ENCODE assay signal across 18 cellular contexts in the genomic region with DNA sequence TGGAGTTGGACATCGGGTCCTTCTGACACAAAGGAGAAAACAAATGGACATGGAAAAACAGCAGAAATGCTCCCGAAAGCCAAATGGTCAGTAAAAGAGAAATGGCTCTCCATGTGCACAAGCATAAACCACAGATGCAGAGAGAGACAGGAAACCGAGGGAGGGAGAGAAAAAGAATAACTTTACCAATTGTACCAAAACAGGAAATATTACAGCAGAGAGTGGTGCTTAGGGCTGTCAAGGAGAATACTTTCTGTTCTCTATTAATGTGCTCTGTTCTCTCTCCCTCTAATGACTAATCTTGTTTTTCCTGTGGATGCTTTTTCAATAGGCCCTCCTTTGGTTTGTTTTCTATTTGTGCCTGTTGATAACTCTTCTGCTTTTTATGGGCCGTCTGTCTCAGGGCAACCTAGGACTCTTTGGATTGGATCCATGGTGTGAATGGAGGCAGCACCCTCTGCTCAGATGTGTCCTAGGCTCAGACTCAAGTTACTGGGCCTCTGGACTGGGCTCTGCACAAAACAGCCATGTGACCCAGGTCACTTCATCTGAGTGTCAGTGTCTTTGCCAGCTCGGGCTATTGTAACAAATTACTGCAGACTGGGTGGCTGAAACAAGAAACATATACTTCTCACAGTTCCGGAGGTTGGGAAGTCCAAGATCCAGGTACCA.
DNase-seq lines count a peak whose midpoint lies in the region; ATAC-seq and TF ChIP-seq lines count a peak whose summit lies in the region.
"Had no signal": no experiment of that assay in that cellular context is flagged by ENCODE, and none has a peak within 500 bp of the region (broad histone marks: within the 10 kb centered on the region; RNA-seq: fewer than 3 reads in every experiment).

No MANE protein-coding gene starts in this region.

- H3K27me3 Mint-ChIP-seq in MCF 10A (ENCODE audit: insufficient read depth, unreplicated experiment) (no peaks in the 10 kb centered on the region), T-helper 17 cell (no peaks in the 10 kb centered on the region)

- TF ChIP-seq POLR2A in breast epithelium (IDR thresholded peaks at IDR 0.05) = no peak

- DNase-seq in MCF 10A (ENCODE audit: unreplicated experiment) = no peak
- no peak for DNase-seq in breast epithelium (ENCODE audit: low spot score in 2 of 2)
- DNase-seq in T-helper 17 cell = no peak
- DNase-seq in effector memory CD4-positive, alpha-beta T cell = no peak
- DNase-seq in AG20443 (ENCODE audit: low spot score) = no peak
- no peak for DNase-seq in occipital lobe (lab: John Stamatoyannopoulos, UW)
- DNase-seq: GM23248, left cardiac atrium, NCI-H187, NCI-H2227 treated with DMSO at 0.1 percent for 48 hours, NCI-H774, retina, T1000 had no signal

- TF ChIP-seq CTCF in MCF 10A (IDR thresholded peaks at IDR 0.05; ENCODE audit: unreplicated experiment) = no peak
- no peak for TF ChIP-seq CTCF in breast epithelium (IDR thresholded peaks at IDR 0.05)

- H3K4me3 Mint-ChIP-seq in MCF 10A (ENCODE audit: unreplicated experiment) = no peak overlapping the region
- H3K4me3 Mint-ChIP-seq in T-helper 17 cell = peak overlapping the region; percentile 19

- no peak overlapping the region for H3K27ac ChIP-seq in breast epithelium
- peak overlapping the region; percentile 55 for H3K27ac ChIP-seq in effector memory CD4-positive, alpha-beta T cell (ENCODE audit: insufficient read depth, low read length, poor library complexity, severe bottlenecking)
- H3K27ac ChIP-seq: esophagus muscularis mucosa, gastroesophageal sphincter, GM23248, SJSA1, thoracic aorta had no signal

- H3K36me3 ChIP-seq in breast epithelium = no peaks in the 10 kb centered on the region
- H3K36me3 ChIP-seq in effector memory CD4-positive, alpha-beta T cell (ENCODE audit: control insufficient read depth, insufficient read depth, low read length) = no peaks in the 10 kb centered on the region
- H3K36me3 ChIP-seq: esophagus muscularis mucosa, gastroesophageal sphincter, SJSA1, thoracic aorta had no signal

- POLR2A ChIA-PET in MCF 10A (lab: Yijun Ruan, JAX) = no interaction called here

- H3K4me1 Mint-ChIP-seq in MCF 10A (ENCODE audit: insufficient read depth, unreplicated experiment) (peaks cover 20% of the 10 kb centered on the region), T-helper 17 cell (peaks cover 11% of the 10 kb centered on the region)

- peaks cover 18% of the 10 kb centered on the region for H3K9me3 Mint-ChIP-seq in MCF 10A (ENCODE audit: unreplicated experiment)

- intact Hi-C loops in MCF 10A (cut with micrococcal nuclease) (no loop called here), breast epithelium (cut with DNase I; ENCODE audit: low total_unique reads) (loop anchor here (1.0 kb wide), 1 partner anchor 36 kb away; no protein-coding TSS in a partner anchor)

- H3K9me3 ChIP-seq in breast epithelium (peaks cover 0 to 11% of the 10 kb centered on the region in 2 donors), T-helper 17 cell (ENCODE audit: control insufficient read depth, low read length, poor library complexity, severe bottlenecking) (peaks cover 13% of the 10 kb centered on the region)
- H3K9me3 ChIP-seq in effector memory CD4-positive, alpha-beta T cell (ENCODE audit: control insufficient read depth, low read length) = peaks cover 10% of the 10 kb centered on the region
- H3K9me3 ChIP-seq: thoracic aorta had no signal

- ATAC-seq in T-helper 17 cell = peak; percentile 44
- ATAC-seq in HG03025 (IDR thresholded peaks at IDR 0.05; ENCODE audit: low FRiP score, unreplicated experiment) = no peak
- ATAC-seq: gastroesophageal sphincter had no signal

- peak overlapping the region; percentile 46 for H3K27ac Mint-ChIP-seq in MCF 10A (ENCODE audit: low read depth, unreplicated experiment)
- peak overlapping the region; percentile 85 for H3K27ac Mint-ChIP-seq in T-helper 17 cell

- H3K36me3 Mint-ChIP-seq in MCF 10A (ENCODE audit: insufficient read depth, unreplicated experiment) (no peaks in the 10 kb centered on the region), T-helper 17 cell (ENCODE audit: low read depth) (no peaks in the 10 kb centered on the region)

- H3K4me1 ChIP-seq in breast epithelium = no peaks in the 10 kb centered on the region
- H3K4me1 ChIP-seq in effector memory CD4-positive, alpha-beta T cell (ENCODE audit: control insufficient read depth, insufficient read depth, low read length, poor library complexity, severe bottlenecking) = peaks cover 29% of the 10 kb centered on the region
- H3K4me1 ChIP-seq: esophagus muscularis mucosa, gastroesophageal sphincter, SJSA1 had no signal

- no peak overlapping the region for H3K4me3 ChIP-seq in breast epithelium
- H3K4me3 ChIP-seq in effector memory CD4-positive, alpha-beta T cell (ENCODE audit: insufficient read depth, low read depth, low read length, poor library complexity, severe bottlenecking) = peak overlapping the region; percentile 17
- H3K4me3 ChIP-seq: esophagus muscularis mucosa, gastroesophageal sphincter, GM23248, SJSA1, thoracic aorta had no signal

- CTCF ChIA-PET in MCF 10A (lab: Yijun Ruan, JAX) = no interaction called here

- BruUV-seq in MCF 10A (replicated peaks; lab: Mats Ljungman, UMichigan) = no TSS peak

- H3K27me3 ChIP-seq in breast epithelium = no peaks in the 10 kb centered on the region
- H3K27me3 ChIP-seq in effector memory CD4-positive, alpha-beta T cell (replicated peaks; ENCODE audit: control insufficient read depth, insufficient read depth, low read length, poor library complexity, severe bottlenecking) = no peaks in the 10 kb centered on the region
- H3K27me3 ChIP-seq: SJSA1 had no signal
